1 cellular context compared by ENCODE assay signal in the genomic region with DNA sequence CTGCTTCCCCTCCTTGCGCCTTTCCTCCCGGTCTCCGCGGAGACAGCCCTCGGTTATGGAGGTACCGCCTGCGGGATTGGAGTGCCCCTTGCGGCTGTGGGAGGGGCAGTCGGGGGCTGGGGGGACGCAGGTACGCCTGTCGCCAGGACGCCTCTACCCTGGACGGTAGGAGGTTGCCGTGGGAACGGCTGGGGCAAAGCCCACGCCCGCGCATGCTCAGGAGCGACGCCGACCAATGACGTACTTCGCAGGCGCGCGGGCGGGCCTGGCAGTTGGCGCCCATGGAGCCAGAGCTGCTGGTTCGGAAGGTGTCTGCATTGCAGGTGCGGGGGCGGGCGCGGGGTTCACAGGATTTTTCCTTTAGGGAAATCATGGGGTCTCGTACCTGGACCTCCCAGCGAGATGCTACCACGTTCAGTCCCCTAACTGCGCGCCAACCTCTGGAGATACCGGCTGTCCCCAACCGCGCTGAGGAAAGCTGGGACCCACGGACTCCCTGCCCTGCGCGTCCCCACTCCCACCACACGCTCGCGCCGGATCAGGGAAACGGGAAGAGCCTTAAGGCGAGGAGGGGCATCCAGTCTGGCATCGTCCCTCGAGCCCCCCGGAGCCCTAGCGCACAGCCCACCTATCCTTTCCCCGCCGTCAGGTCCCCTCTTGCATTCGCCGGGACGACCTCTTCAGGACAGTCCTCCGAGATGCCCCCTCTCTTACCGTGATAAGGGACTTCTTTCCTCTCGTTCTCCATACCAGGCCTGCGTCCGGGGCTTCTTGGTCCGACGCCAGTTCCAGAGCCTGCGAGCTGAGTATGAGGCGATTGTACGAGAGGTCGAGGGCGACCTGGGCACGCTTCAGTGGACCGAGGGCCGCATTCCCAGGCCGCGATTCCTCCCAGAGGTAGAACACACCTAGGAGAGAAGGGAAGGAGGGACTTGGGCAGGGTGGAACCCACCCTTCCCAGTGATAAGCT.
A peak's percentile ranks its signal among the peaks of the same experiment; 100 is the strongest.
TF ChIP-seq lines count a peak whose summit lies in the region.

A gene (plus strand): TSS at position 271 of the 970 bp plus-strand sequence. CDS start 11 bp downstream, at position 282.

TF ChIP-seq in HepG2, 621 proteins besides CTCF, POLR2A, EP300 and RAD21 (continued from another document and continues in another):
- TF ChIP-seq, protein P1, sequence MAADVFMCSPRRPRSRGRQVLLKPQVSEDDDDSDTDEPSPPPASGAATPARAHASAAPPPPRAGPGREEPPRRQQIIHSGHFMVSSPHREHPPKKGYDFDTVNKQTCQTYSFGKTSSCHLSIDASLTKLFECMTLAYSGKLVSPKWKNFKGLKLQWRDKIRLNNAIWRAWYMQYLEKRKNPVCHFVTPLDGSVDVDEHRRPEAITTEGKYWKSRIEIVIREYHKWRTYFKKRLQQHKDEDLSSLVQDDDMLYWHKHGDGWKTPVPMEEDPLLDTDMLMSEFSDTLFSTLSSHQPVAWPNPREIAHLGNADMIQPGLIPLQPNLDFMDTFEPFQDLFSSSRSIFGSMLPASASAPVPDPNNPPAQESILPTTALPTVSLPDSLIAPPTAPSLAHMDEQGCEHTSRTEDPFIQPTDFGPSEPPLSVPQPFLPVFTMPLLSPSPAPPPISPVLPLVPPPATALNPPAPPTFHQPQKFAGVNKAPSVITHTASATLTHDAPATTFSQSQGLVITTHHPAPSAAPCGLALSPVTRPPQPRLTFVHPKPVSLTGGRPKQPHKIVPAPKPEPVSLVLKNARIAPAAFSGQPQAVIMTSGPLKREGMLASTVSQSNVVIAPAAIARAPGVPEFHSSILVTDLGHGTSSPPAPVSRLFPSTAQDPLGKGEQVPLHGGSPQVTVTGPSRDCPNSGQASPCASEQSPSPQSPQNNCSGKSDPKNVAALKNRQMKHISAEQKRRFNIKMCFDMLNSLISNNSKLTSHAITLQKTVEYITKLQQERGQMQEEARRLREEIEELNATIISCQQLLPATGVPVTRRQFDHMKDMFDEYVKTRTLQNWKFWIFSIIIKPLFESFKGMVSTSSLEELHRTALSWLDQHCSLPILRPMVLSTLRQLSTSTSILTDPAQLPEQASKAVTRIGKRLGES (CRISPR knock-in tag; IDR thresholded peaks at IDR 0.05; ENCODE audit: borderline replicate concordance) = no peak
- TF ChIP-seq RXRA (CRISPR knock-in tag; IDR thresholded peaks at IDR 0.05) (no peak; the same call in 1 of the 2 replicates), ZNF75D (CRISPR knock-in tag; IDR thresholded peaks at IDR 0.05; ENCODE audit: borderline replicate concordance) (no peak), PLRG1 (conservative IDR thresholded peaks at IDR 0.05) (no peak), ZNF775 (CRISPR knock-in tag; IDR thresholded peaks at IDR 0.05; ENCODE audit: borderline replicate concordance) (no peak), RELA (CRISPR knock-in tag; IDR thresholded peaks at IDR 0.05) (no peak), ZBTB42 (CRISPR knock-in tag; IDR thresholded peaks at IDR 0.05) (no peak), NFKBIZ (CRISPR knock-in tag; IDR thresholded peaks at IDR 0.05) (no peak), ZNF749 (CRISPR knock-in tag; IDR thresholded peaks at IDR 0.05; ENCODE audit: borderline replicate concordance) (no peak), ZNF431 (CRISPR knock-in tag; IDR thresholded peaks at IDR 0.05; ENCODE audit: borderline replicate concordance, low read depth) (no peak), TMF1 (CRISPR knock-in tag; IDR thresholded peaks at IDR 0.05; ENCODE audit: low read depth) (no peak), ZBTB7B (CRISPR knock-in tag; IDR thresholded peaks at IDR 0.05) (peak; percentile 54; the same call in 1 of the 2 replicates), ZSCAN25 (CRISPR knock-in tag; IDR thresholded peaks at IDR 0.05) (no peak), SMAD3 (CRISPR knock-in tag; IDR thresholded peaks at IDR 0.05) (no peak), THYN1 (CRISPR knock-in tag; IDR thresholded peaks at IDR 0.05; ENCODE audit: borderline replicate concordance, low read depth) (no peak), SPEN (CRISPR knock-in tag; IDR thresholded peaks at IDR 0.05; ENCODE audit: low read depth) (peak; percentile 70; the same call in 1 of the 2 replicates), HIVEP1 (CRISPR knock-in tag; IDR thresholded peaks at IDR 0.05) (no peak), ZNF563 (CRISPR knock-in tag; IDR thresholded peaks at IDR 0.05) (0 out of 2 replicates have a peak, but pooled peaks have one; percentile 2), THAP11 (CRISPR knock-in tag; IDR thresholded peaks at IDR 0.05) (peak; percentile 75), MEIS2 (CRISPR knock-in tag; IDR thresholded peaks at IDR 0.05) (no peak), CBX1 (IDR thresholded peaks at IDR 0.05; ENCODE audit: low read depth) (no peak), KDM4B (CRISPR knock-in tag; IDR thresholded peaks at IDR 0.05) (no peak), HES4 (CRISPR knock-in tag; IDR thresholded peaks at IDR 0.05; ENCODE audit: borderline replicate concordance) (no peak), ZNF781 (CRISPR knock-in tag; IDR thresholded peaks at IDR 0.05; ENCODE audit: borderline replicate concordance, not compliant biosample characterization) (no peak), GABPA (IDR thresholded peaks at IDR 0.05; ENCODE audit: low read depth, low read length) (no peak), GABPA (CRISPR knock-in tag; IDR thresholded peaks at IDR 0.05; ENCODE audit: low read depth) (no peak), NBN (conservative IDR thresholded peaks at IDR 0.05) (no peak), MYC (CRISPR knock-in tag; IDR thresholded peaks at IDR 0.05; ENCODE audit: borderline replicate concordance) (peak; percentile 15; the same call in 1 of the 2 replicates), BRCA1 (CRISPR knock-in tag; IDR thresholded peaks at IDR 0.05) (no peak), ZNF672 (CRISPR knock-in tag; IDR thresholded peaks at IDR 0.05) (no peak), HNRNPH1 (optimal IDR thresholded peaks at IDR 0.05; ENCODE audit: low read depth, low read length) (no peak), ZNF605 (CRISPR knock-in tag; IDR thresholded peaks at IDR 0.05) (0 out of 2 replicates have a peak, but pooled peaks have one; percentile 29), AKAP8 (CRISPR knock-in tag; IDR thresholded peaks at IDR 0.05) (peak; percentile 86), ZBTB3 (CRISPR knock-in tag; IDR thresholded peaks at IDR 0.05; ENCODE audit: borderline replicate concordance, low read depth) (no peak), SAP130 (CRISPR knock-in tag; IDR thresholded peaks at IDR 0.05; ENCODE audit: low read depth) (peak; percentile 89), ZNF333 (CRISPR knock-in tag; IDR thresholded peaks at IDR 0.05; ENCODE audit: borderline replicate concordance) (no peak), ZNF550 (CRISPR knock-in tag; IDR thresholded peaks at IDR 0.05; ENCODE audit: borderline replicate concordance) (no peak), ELF1 (CRISPR knock-in tag; IDR thresholded peaks at IDR 0.05) (no peak), ZFP90 (CRISPR knock-in tag; IDR thresholded peaks at IDR 0.05; ENCODE audit: borderline replicate concordance) (no peak)
- TF ChIP-seq, protein P2, sequence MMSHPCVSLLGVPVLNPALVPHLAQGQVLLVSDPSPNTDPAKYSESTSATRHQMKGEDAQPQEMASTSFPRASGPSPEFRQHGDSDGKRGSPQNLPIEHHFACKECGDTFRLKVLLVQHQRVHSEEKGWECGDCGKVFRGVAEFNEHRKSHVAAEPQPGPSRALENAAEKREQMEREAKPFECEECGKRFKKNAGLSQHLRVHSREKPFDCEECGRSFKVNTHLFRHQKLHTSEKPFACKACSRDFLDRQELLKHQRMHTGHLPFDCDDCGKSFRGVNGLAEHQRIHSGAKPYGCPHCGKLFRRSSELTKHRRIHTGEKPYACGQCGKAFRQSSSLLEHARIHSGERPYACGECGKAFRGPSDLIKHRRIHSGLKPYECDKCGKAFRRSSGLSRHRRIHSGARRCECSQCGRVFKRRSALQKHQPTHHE (CRISPR knock-in tag; IDR thresholded peaks at IDR 0.05; ENCODE audit: borderline replicate concordance) = no peak
- TF ChIP-seq, protein P3, sequence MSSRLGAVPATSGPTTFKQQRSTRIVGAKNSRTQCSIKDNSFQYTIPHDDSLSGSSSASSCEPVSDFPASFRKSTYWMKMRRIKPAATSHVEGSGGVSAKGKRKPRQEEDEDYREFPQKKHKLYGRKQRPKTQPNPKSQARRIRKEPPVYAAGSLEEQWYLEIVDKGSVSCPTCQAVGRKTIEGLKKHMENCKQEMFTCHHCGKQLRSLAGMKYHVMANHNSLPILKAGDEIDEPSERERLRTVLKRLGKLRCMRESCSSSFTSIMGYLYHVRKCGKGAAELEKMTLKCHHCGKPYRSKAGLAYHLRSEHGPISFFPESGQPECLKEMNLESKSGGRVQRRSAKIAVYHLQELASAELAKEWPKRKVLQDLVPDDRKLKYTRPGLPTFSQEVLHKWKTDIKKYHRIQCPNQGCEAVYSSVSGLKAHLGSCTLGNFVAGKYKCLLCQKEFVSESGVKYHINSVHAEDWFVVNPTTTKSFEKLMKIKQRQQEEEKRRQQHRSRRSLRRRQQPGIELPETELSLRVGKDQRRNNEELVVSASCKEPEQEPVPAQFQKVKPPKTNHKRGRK (CRISPR knock-in tag; IDR thresholded peaks at IDR 0.05) = no peak
- TF ChIP-seq, protein P4, sequence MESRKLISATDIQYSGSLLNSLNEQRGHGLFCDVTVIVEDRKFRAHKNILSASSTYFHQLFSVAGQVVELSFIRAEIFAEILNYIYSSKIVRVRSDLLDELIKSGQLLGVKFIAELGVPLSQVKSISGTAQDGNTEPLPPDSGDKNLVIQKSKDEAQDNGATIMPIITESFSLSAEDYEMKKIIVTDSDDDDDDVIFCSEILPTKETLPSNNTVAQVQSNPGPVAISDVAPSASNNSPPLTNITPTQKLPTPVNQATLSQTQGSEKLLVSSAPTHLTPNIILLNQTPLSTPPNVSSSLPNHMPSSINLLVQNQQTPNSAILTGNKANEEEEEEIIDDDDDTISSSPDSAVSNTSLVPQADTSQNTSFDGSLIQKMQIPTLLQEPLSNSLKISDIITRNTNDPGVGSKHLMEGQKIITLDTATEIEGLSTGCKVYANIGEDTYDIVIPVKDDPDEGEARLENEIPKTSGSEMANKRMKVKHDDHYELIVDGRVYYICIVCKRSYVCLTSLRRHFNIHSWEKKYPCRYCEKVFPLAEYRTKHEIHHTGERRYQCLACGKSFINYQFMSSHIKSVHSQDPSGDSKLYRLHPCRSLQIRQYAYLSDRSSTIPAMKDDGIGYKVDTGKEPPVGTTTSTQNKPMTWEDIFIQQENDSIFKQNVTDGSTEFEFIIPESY (CRISPR knock-in tag; IDR thresholded peaks at IDR 0.05) = no peak
- TF ChIP-seq, protein P5, sequence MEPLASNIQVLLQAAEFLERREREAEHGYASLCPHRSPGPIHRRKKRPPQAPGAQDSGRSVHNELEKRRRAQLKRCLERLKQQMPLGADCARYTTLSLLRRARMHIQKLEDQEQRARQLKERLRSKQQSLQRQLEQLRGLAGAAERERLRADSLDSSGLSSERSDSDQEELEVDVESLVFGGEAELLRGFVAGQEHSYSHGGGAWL (CRISPR knock-in tag; IDR thresholded peaks at IDR 0.05) = no peak
- TF ChIP-seq, protein P6, sequence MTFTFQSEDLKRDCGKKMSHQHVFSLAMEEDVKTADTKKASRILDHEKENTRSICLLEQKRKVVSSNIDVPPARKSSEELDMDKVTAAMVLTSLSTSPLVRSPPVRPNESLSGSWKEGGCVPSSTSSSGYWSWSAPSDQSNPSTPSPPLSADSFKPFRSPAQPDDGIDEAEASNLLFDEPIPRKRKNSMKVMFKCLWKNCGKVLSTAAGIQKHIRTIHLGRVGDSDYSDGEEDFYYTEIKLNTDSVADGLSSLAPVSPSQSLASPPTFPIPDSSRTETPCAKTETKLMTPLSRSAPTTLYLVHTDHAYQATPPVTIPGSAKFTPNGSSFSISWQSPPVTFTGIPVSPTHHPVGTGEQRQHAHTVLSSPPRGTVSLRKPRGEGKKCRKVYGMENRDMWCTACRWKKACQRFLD (CRISPR knock-in tag; IDR thresholded peaks at IDR 0.05; ENCODE audit: borderline replicate concordance) = 0 out of 2 replicates have a peak, but pooled peaks have one; percentile 20
- TF ChIP-seq, protein P7, sequence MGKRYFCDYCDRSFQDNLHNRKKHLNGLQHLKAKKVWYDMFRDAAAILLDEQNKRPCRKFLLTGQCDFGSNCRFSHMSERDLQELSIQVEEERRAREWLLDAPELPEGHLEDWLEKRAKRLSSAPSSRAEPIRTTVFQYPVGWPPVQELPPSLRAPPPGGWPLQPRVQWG (CRISPR knock-in tag; IDR thresholded peaks at IDR 0.05; ENCODE audit: borderline replicate concordance, low read depth) = no peak
- TF ChIP-seq, protein P8, sequence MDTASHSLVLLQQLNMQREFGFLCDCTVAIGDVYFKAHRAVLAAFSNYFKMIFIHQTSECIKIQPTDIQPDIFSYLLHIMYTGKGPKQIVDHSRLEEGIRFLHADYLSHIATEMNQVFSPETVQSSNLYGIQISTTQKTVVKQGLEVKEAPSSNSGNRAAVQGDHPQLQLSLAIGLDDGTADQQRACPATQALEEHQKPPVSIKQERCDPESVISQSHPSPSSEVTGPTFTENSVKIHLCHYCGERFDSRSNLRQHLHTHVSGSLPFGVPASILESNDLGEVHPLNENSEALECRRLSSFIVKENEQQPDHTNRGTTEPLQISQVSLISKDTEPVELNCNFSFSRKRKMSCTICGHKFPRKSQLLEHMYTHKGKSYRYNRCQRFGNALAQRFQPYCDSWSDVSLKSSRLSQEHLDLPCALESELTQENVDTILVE (CRISPR knock-in tag; IDR thresholded peaks at IDR 0.05) = no peak
- TF ChIP-seq, protein P9, sequence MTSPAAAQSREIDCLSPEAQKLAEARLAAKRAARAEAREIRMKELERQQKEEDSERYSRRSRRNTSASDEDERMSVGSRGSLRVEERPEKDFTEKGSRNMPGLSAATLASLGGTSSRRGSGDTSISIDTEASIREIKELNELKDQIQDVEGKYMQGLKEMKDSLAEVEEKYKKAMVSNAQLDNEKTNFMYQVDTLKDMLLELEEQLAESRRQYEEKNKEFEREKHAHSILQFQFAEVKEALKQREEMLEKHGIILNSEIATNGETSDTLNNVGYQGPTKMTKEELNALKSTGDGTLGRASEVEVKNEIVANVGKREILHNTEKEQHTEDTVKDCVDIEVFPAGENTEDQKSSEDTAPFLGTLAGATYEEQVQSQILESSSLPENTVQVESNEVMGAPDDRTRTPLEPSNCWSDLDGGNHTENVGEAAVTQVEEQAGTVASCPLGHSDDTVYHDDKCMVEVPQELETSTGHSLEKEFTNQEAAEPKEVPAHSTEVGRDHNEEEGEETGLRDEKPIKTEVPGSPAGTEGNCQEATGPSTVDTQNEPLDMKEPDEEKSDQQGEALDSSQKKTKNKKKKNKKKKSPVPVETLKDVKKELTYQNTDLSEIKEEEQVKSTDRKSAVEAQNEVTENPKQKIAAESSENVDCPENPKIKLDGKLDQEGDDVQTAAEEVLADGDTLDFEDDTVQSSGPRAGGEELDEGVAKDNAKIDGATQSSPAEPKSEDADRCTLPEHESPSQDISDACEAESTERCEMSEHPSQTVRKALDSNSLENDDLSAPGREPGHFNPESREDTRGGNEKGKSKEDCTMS (CRISPR knock-in tag; conservative IDR thresholded peaks at IDR 0.05) = no peak
- TF ChIP-seq, protein P10, sequence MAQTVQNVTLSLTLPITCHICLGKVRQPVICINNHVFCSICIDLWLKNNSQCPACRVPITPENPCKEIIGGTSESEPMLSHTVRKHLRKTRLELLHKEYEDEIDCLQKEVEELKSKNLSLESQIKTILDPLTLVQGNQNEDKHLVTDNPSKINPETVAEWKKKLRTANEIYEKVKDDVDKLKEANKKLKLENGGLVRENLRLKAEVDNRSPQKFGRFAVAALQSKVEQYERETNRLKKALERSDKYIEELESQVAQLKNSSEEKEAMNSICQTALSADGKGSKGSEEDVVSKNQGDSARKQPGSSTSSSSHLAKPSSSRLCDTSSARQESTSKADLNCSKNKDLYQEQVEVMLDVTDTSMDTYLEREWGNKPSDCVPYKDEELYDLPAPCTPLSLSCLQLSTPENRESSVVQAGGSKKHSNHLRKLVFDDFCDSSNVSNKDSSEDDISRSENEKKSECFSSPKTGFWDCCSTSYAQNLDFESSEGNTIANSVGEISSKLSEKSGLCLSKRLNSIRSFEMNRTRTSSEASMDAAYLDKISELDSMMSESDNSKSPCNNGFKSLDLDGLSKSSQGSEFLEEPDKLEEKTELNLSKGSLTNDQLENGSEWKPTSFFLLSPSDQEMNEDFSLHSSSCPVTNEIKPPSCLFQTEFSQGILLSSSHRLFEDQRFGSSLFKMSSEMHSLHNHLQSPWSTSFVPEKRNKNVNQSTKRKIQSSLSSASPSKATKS (CRISPR knock-in tag; IDR thresholded peaks at IDR 0.05) = no peak
